39 cellular contexts compared by ENCODE assay signal in genomic region chr3:124939661-124940060, GRCh38. TPM values are rescaled to one million over a fixed set of nuclear protein-coding genes. Genes with fewer than 3 reads are reported as not detected.
"Had no signal": no experiment of that assay in that cellular context is flagged by ENCODE, and none has a peak within 500 bp of the region (broad histone marks: within the 10 kb centered on the region; RNA-seq: fewer than 3 reads in every experiment).

No MANE protein-coding gene starts in this region.

- H3K36me3 ChIP-seq: adrenal gland, Peyer's patch, SJSA1 had no signal

- H3K9me2 ChIP-seq: SK-N-SH had no signal

- H3K9ac ChIP-seq: SK-N-SH had no signal

- H3K4me3 ChIP-seq: adrenal gland, body of pancreas, Peyer's patch, SJSA1 had no signal

- H3K4me1 ChIP-seq: adrenal gland, SJSA1 had no signal

- H3K36me3 Mint-ChIP-seq: activated CD4-positive, alpha-beta memory T cell treated with anti-CD3 and anti-CD28 coated beads for 36 hours; activated naive CD4-positive, alpha-beta T cell treated with anti-CD3 and anti-CD28 coated beads, Interleukin-2, amount 50 U/mL, for 72 hours had no signal

- H3K4me3 Mint-ChIP-seq: activated B cell treated with CpG ODN at 0.5 μM for 24 hours; activated CD4-positive, alpha-beta memory T cell treated with anti-CD3 and anti-CD28 coated beads for 36 hours; activated naive CD4-positive, alpha-beta T cell treated with anti-CD3 and anti-CD28 coated beads for 36 hours; activated T-cell treated with anti-CD3 and anti-CD28 coated beads, Interleukin-2, amount 50 U/mL, for 4 hours; activated T-helper 1 cell treated with anti-CD3 and anti-CD28 coated beads, Interleukin-12 subunit alpha, Interleukin-12 subunit beta, Interleukin-2, Interleukin-4 antibody, amounts not matched to agents 30 ng/mL and 10 ng/mL and 1 ng/mL, durations not matched to agents 14 hours and 24 hours and 36 hours; central memory CD8-positive, alpha-beta T cell; T-helper 1 cell treated with Interleukin-12 subunit alpha and Interleukin-12 subunit beta and Interleukin-4 antibody, amounts not matched to agents 30 μg/mL and 1 μg/mL, for 36 hours; T-helper 2 cell treated with Interferon-gamma antibody and Interleukin-4, amounts not matched to agents 5 μg/mL and 100 μg/mL, for 36 hours had no signal

- H3K27me3 ChIP-seq: adrenal gland, body of pancreas, Peyer's patch, SJSA1 had no signal

- H3K27ac Mint-ChIP-seq: activated B cell treated with CpG ODN at 0.5 μM for 24 hours; activated CD4-positive, alpha-beta memory T cell treated with anti-CD3 and anti-CD28 coated beads for 36 hours; activated naive CD4-positive, alpha-beta T cell treated with anti-CD3 and anti-CD28 coated beads for 36 hours; activated naive CD4-positive, alpha-beta T cell treated with anti-CD3 and anti-CD28 coated beads, Interleukin-2, amount 50 U/mL, for 72 hours; activated T-helper 1 cell treated with anti-CD3 and anti-CD28 coated beads, Interleukin-12 subunit alpha, Interleukin-12 subunit beta, Interleukin-2, Interleukin-4 antibody, amounts not matched to agents 30 ng/mL and 10 ng/mL and 1 ng/mL, durations not matched to agents 14 hours and 24 hours and 36 hours; T-helper 1 cell treated with Interleukin-12 subunit alpha and Interleukin-12 subunit beta and Interleukin-4 antibody, amounts not matched to agents 30 μg/mL and 1 μg/mL, for 36 hours; T-helper 2 cell treated with Interferon-gamma antibody and Interleukin-4, amounts not matched to agents 5 μg/mL and 100 μg/mL, for 36 hours had no signal

- DNase-seq: activated B cell treated with CpG ODN at 0.5 μM for 24 hours; activated CD4-positive, alpha-beta memory T cell treated with anti-CD3 and anti-CD28 coated beads for 36 hours; activated CD4-positive, alpha-beta T cell treated with anti-CD3 and anti-CD28 coated beads for 4 hours; activated CD4-positive, alpha-beta T cell treated with anti-CD3 and anti-CD28 coated beads, Interleukin-2, amount 50 U/mL, for 1 hour; activated CD4-positive, CD25-positive, alpha-beta regulatory T cell treated with anti-CD3 and anti-CD28 coated beads, Interleukin-2, amount 50 U/mL, for 72 hours; activated CD8-positive, alpha-beta memory T cell treated with anti-CD3 and anti-CD28 coated beads, Interleukin-2, amount 50 U/mL, for 4 hours; activated gamma-delta T cell treated with Interleukin-2 at 50 U/mL for 16 hours; activated naive CD4-positive, alpha-beta T cell treated with anti-CD3 and anti-CD28 coated beads for 36 hours; activated T-cell treated with anti-CD3 and anti-CD28 coated beads for 4 hours; activated T-cell treated with anti-CD3 and anti-CD28 coated beads, Interleukin-2, amount 50 U/mL, for 4 hours; adrenal gland; body of pancreas; Kasumi-1; KBM-7; MM.1S; MV-4-11; NCI-H1092; NCI-H1436 treated with DMSO at 0.1 percent for 48 hours; NCI-H1694 treated with DMSO at 0.1 percent for 48 hours; NCI-H2029; NCI-H2107; NCI-H2171; NCI-H510A; NCI-H526; NCI-H748 treated with DMSO at 0.1 percent for 48 hours; NK-92 treated with Interleukin-12 subunit alpha and Interleukin-12 subunit beta, amount 100 ng/mL, for 24 hours; PC-3; Peyer's patch; RPMI8226; SHP77 treated with DMSO at 0.1 percent for 48 hours; SK-N-SH had no signal

- H3K4me1 Mint-ChIP-seq: central memory CD8-positive, alpha-beta T cell had no signal

- H3K4me2 ChIP-seq: SK-N-SH had no signal

- ATAC-seq: activated naive CD4-positive, alpha-beta T cell treated with anti-CD3 and anti-CD28 coated beads, Interleukin-2, amount 50 U/mL, for 72 hours; activated T-cell treated with anti-CD3 and anti-CD28 coated beads, Interleukin-2, amount 50 U/mL, for 4 hours; body of pancreas; PC-3 had no signal

- H3K9me3 Mint-ChIP-seq: activated CD4-positive, alpha-beta memory T cell treated with anti-CD3 and anti-CD28 coated beads for 36 hours; activated naive CD4-positive, alpha-beta T cell treated with anti-CD3 and anti-CD28 coated beads for 36 hours; activated naive CD4-positive, alpha-beta T cell treated with anti-CD3 and anti-CD28 coated beads, Interleukin-2, amount 50 U/mL, for 72 hours; activated T-cell treated with anti-CD3 and anti-CD28 coated beads, Interleukin-2, amount 50 U/mL, for 4 hours; activated T-helper 1 cell treated with anti-CD3 and anti-CD28 coated beads, Interleukin-12 subunit alpha, Interleukin-12 subunit beta, Interleukin-2, Interleukin-4 antibody, amounts not matched to agents 30 ng/mL and 10 ng/mL and 1 ng/mL, durations not matched to agents 14 hours and 24 hours and 36 hours; central memory CD8-positive, alpha-beta T cell; T-helper 1 cell treated with Interleukin-12 subunit alpha and Interleukin-12 subunit beta and Interleukin-4 antibody, amounts not matched to agents 30 μg/mL and 1 μg/mL, for 36 hours; T-helper 2 cell treated with Interferon-gamma antibody and Interleukin-4, amounts not matched to agents 5 μg/mL and 100 μg/mL, for 36 hours had no signal

- H3K9me3 ChIP-seq: adrenal gland, body of pancreas, Peyer's patch, SJSA1, SK-N-SH had no signal

- H3K27ac ChIP-seq: adrenal gland, body of pancreas, Peyer's patch, SJSA1, VCaP had no signal

RNA-seq across cellular contexts. Expression of gene MUC13, which starts 5.1 kb away (rescaled TPM):
- total RNA-seq: activated B cell treated with CpG ODN at 0.5 μM for 24 hours; activated CD4-positive, alpha-beta memory T cell treated with anti-CD3 and anti-CD28 coated beads for 36 hours; activated naive CD4-positive, alpha-beta T cell treated with anti-CD3 and anti-CD28 coated beads for 36 hours; activated naive CD4-positive, alpha-beta T cell treated with anti-CD3 and anti-CD28 coated beads, Interleukin-2, amount 50 U/mL, for 72 hours; activated T-helper 1 cell treated with anti-CD3 and anti-CD28 coated beads, Interleukin-12 subunit alpha, Interleukin-12 subunit beta, Interleukin-2, Interleukin-4 antibody, amounts not matched to agents 30 ng/mL and 10 ng/mL and 1 ng/mL, durations not matched to agents 14 hours and 24 hours and 36 hours; astrocyte; SJSA1 had no signal
- polyA plus RNA-seq: SK-N-SH had no signal

RNA-seq across cellular contexts. Expression of gene ITGB5, which starts 52.5 kb away (rescaled TPM):
- total RNA-seq: activated B cell treated with CpG ODN at 0.5 μM for 24 hours had no signal
